27 cellular contexts compared by ENCODE assay signal in the genomic region with DNA sequence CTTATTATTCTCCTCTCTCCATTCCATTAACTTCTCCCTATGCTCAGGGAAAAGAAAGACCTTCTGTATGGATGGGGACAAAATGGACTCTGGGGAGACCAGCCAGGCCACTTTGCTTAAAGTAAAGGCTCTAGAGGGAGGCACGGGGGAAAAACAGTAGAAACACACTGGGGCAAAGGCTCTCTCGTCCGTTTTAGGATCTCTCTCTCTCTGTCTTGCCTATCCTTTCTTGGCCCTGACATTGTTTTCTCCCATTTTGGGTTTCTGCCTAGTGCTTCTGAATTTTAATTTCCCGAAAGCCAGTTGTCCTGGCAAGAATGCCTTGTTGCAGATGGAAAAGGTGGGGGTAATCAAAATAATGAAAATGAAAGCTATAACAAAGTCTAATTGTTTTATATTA. TPM values are rescaled to one million over a fixed set of nuclear protein-coding genes. Genes with fewer than 3 reads are reported as not detected.
"Had no signal": no experiment of that assay in that cellular context is flagged by ENCODE, and none has a peak within 500 bp of the region (broad histone marks: within the 10 kb centered on the region; RNA-seq: fewer than 3 reads in every experiment).

No MANE protein-coding gene starts in this region.

- H3K27me3 Mint-ChIP-seq: stimulated activated naive B cell treated with anti-CD40 and anti-IgM and Interleukin-4, amounts not matched to agents 10 μg/mL and 1 μg/mL and 100 μg/mL, for 72 hours had no signal

- H3K4me3 ChIP-seq: cardiac muscle cell, esophagus muscularis mucosa, hepatocyte, psoas muscle, spleen, stomach, suprapubic skin, tibial artery, upper lobe of left lung, uterus had no signal

- H3K36me3 ChIP-seq: cardiac muscle cell, esophagus muscularis mucosa, spleen, stomach, suprapubic skin, tibial artery, upper lobe of left lung, uterus had no signal

- H3K9me3 Mint-ChIP-seq: effector memory CD8-positive, alpha-beta T cell; natural killer cell; neural crest cell had no signal

- H3K4me1 ChIP-seq: esophagus muscularis mucosa, parathyroid adenoma, psoas muscle, spleen, stomach, suprapubic skin, tibial artery, upper lobe of left lung, uterus had no signal

- H3K27ac Mint-ChIP-seq: effector memory CD8-positive, alpha-beta T cell; natural killer cell; stimulated activated naive B cell treated with anti-CD40 and anti-IgM and Interleukin-4, amounts not matched to agents 10 μg/mL and 1 μg/mL and 100 μg/mL, for 72 hours had no signal

- ATAC-seq: effector memory CD8-positive, alpha-beta T cell; natural killer cell; psoas muscle; sciatic nerve; stimulated activated naive B cell treated with anti-CD40 and anti-IgM and Interleukin-4, amounts not matched to agents 10 μg/mL and 1 μg/mL and 100 μg/mL, for 72 hours had no signal

- DNase-seq: effector memory CD8-positive, alpha-beta T cell; mammary epithelial cell; natural killer cell; occipital lobe; psoas muscle; spleen; stimulated activated CD4-positive, alpha-beta T cell treated with anti-CD3 and anti-CD28 coated beads, Interleukin-15, amount 100 ng/mL, for 24 hours; stimulated activated CD4-positive, alpha-beta T cell treated with anti-CD3 and anti-CD28 coated beads, Interleukin-1b, Interleukin-23, amount 100 ng/mL, for 48 hours; stimulated activated CD4-positive, alpha-beta T cell treated with anti-CD3 and anti-CD28 coated beads, Interleukin-4, amount 100 ng/mL, for 4 hours; stimulated activated naive B cell treated with anti-CD40 and anti-IgM and Interleukin-4, amounts not matched to agents 10 μg/mL and 1 μg/mL and 100 μg/mL, for 72 hours; stomach; tibial artery; upper lobe of left lung; uterus had no signal

- H3K27ac ChIP-seq: cardiac muscle cell, epithelial cell of prostate, esophagus muscularis mucosa, hepatocyte, parathyroid adenoma, psoas muscle, spleen, stomach, suprapubic skin, tibial artery, upper lobe of left lung, uterus had no signal

- H3K9me3 ChIP-seq: esophagus muscularis mucosa, psoas muscle, spleen, stomach, suprapubic skin, tibial artery, upper lobe of left lung, uterus had no signal

- H3K27me3 ChIP-seq: cardiac muscle cell, esophagus muscularis mucosa, hepatocyte, spleen, stomach, suprapubic skin, tibial artery, upper lobe of left lung, uterus had no signal

- H3K4me1 Mint-ChIP-seq: natural killer cell; neural crest cell; stimulated activated naive B cell treated with anti-CD40 and anti-IgM and Interleukin-4, amounts not matched to agents 10 μg/mL and 1 μg/mL and 100 μg/mL, for 72 hours had no signal

- H3K4me3 Mint-ChIP-seq: effector memory CD8-positive, alpha-beta T cell; natural killer cell; neural crest cell; stimulated activated naive B cell treated with anti-CD40 and anti-IgM and Interleukin-4, amounts not matched to agents 10 μg/mL and 1 μg/mL and 100 μg/mL, for 72 hours had no signal

RNA-seq across cellular contexts. Expression of gene NMUR2, which starts 28.2 kb away (rescaled TPM):
- total RNA-seq: cardiac muscle cell, esophagus muscularis mucosa, fibroblast of villous mesenchyme, hepatocyte, kidney epithelial cell, lower leg skin, mammary epithelial cell, myocyte, natural killer cell, occipital lobe, psoas muscle, sciatic nerve, skeletal muscle tissue, spleen, suprapubic skin, uterus had no signal
